ENCODE assay signal across 8 cellular contexts in genomic region chrX:38654302-38654701, GRCh38.
DNase-seq lines count a peak whose midpoint lies in the region; ATAC-seq and TF ChIP-seq lines count a peak whose summit lies in the region.

No MANE protein-coding gene starts in this region.

- TF ChIP-seq CTCF in chondrocyte (IDR thresholded peaks at IDR 0.05) = peak; percentile 77

- no peaks in the 10 kb centered on the region for H3K27me3 Mint-ChIP-seq in chondrocyte (ENCODE audit: low read depth)
- no peaks in the 10 kb centered on the region for H3K27me3 Mint-ChIP-seq in T-helper 17 cell

- no peak for ATAC-seq in T-helper 17 cell
- ATAC-seq in GM21786 (IDR thresholded peaks at IDR 0.05; ENCODE audit: unreplicated experiment) = no peak

- H3K4me1 Mint-ChIP-seq in chondrocyte (ENCODE audit: low read depth) (no peaks in the 10 kb centered on the region), T-helper 17 cell (no peaks in the 10 kb centered on the region)

- H3K4me3 Mint-ChIP-seq in chondrocyte (ENCODE audit: unreplicated experiment) (no peak overlapping the region), T-helper 17 cell (no peak overlapping the region)

- H3K36me3 Mint-ChIP-seq in chondrocyte (ENCODE audit: low read depth) (no peaks in the 10 kb centered on the region), T-helper 17 cell (ENCODE audit: low read depth) (no peaks in the 10 kb centered on the region)

- H3K27ac Mint-ChIP-seq in chondrocyte (ENCODE audit: unreplicated experiment) (no peak overlapping the region), T-helper 17 cell (no peak overlapping the region)

- H3K9me3 Mint-ChIP-seq in chondrocyte (ENCODE audit: low read depth) = no peaks in the 10 kb centered on the region

- H3K9me3 ChIP-seq in T-helper 17 cell (ENCODE audit: control insufficient read depth, low read length, poor library complexity, severe bottlenecking) = no peaks in the 10 kb centered on the region

- DNase-seq in ELF-1 (ENCODE audit: low read depth, low spot score) = peak; percentile 14
- DNase-seq in NCI-H1417 treated with DMSO at 0.1 percent for 48 hours (lab: John Stamatoyannopoulos, UW) = peak; percentile 10
- no peak for DNase-seq in chondrocyte (ENCODE audit: low spot score)
- DNase-seq in midbrain (lab: John Stamatoyannopoulos, UW) = peak; percentile 13
- no peak for DNase-seq in T-helper 17 cell
- no peak for DNase-seq in NCI-H1048 (lab: John Stamatoyannopoulos, UW)
- DNase-seq in NOMO-1 (lab: John Stamatoyannopoulos, UW; ENCODE audit: unreplicated experiment in 2 of 2) = no peak

Comparison
In these comparisons a context has a peak if more than half of its experiments do, and no peak if none do; other contexts are left out.
1. DNase-seq: peak in ELF-1 (single experiment), NCI-H1417 treated with DMSO at 0.1 percent for 48 hours (single experiment) and midbrain (single experiment); none in chondrocyte (single experiment), T-helper 17 cell (0 of 3), NCI-H1048 (single experiment) and NOMO-1 (0 of 2).